In the genomic region with DNA sequence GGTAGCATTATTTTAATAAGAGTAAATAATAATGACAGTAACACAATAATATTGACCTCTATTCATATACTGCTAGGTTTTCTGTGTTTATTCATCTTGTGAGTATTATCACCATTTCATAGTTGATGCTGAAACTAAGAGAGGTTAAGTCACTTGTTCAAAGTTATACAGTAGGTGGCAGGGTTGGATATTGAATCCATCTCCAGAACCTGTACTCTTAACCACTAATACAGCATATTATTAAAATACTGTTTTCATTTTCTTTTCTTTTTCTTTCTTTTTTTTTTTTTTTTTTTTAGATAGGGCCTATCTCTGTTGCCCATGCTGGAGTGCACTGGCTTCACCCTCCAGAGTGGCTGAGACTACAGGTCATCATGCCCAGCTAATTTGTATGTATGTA, we compare ENCODE assay signal across 11 cellular contexts. TPM values are rescaled to one million over a fixed set of nuclear protein-coding genes. Genes with fewer than 3 reads are reported as not detected.
DNase-seq lines count a peak whose midpoint lies in the region; ATAC-seq and TF ChIP-seq lines count a peak whose summit lies in the region.
"Had no signal": no experiment of that assay in that cellular context is flagged by ENCODE, and none has a peak within 500 bp of the region (broad histone marks: within the 10 kb centered on the region; RNA-seq: fewer than 3 reads in every experiment).

No MANE protein-coding gene starts in this region.

- H3K9me3 ChIP-seq in mammary epithelial cell (replicated peaks; ENCODE audit: insufficient read depth, low read length), result no peaks in the 10 kb centered on the region
- no peaks in the 10 kb centered on the region for H3K9me3 ChIP-seq in psoas muscle
- H3K9me3 ChIP-seq in esophagus squamous epithelium, result no peaks in the 10 kb centered on the region
- H3K9me3 ChIP-seq: spleen had no signal

- no peaks in the 10 kb centered on the region for H3K27me3 ChIP-seq in mammary epithelial cell (ENCODE audit: insufficient read depth, low read length)
- H3K27me3 ChIP-seq in psoas muscle (ENCODE audit: insufficient read depth in 3 of 3, low read length in 2 of 3), result no peaks in the 10 kb centered on the region
- H3K27me3 ChIP-seq in esophagus squamous epithelium, result no peaks in the 10 kb centered on the region
- H3K27me3 ChIP-seq: spleen had no signal

- CTCF ChIA-PET in activated CD4-positive, alpha-beta T cell treated with anti-CD3 and anti-CD28 coated beads for 36 hours (lab: Charles Lee), result interaction anchor here (0.7 kb wide), 1 partner anchor 250 kb away, joined by 7 read pairs; no protein-coding TSS in a partner anchor
- CTCF ChIA-PET in activated CD4-positive, alpha-beta T cell treated with anti-CD3 and anti-CD28 coated beads, Interleukin-2, amount 10 ng/mL, durations not matched to agents 7 days and 5 days (lab: Charles Lee), result interaction anchor here (0.7 to 1.1 kb wide), 2 partner anchors 12 to 69 kb away, joined by 4 to 5 read pairs; no protein-coding TSS in a partner anchor
- CTCF ChIA-PET in mammary epithelial cell (lab: Charles Lee; ENCODE audit: low non-redundant PET), result no interaction called here

- H3K4me3 ChIP-seq in mammary epithelial cell (replicated peaks in 1 of 3; ENCODE audit: insufficient read depth in 1 of 3, low read depth in 2 of 3, low read length in 3 of 3), result no peak overlapping the region
- H3K4me3 ChIP-seq in psoas muscle, result no peak overlapping the region
- H3K4me3 ChIP-seq in esophagus squamous epithelium, result no peak overlapping the region
- H3K4me3 ChIP-seq: spleen had no signal

- intact Hi-C loops in activated CD4-positive, alpha-beta T cell treated with anti-CD3 and anti-CD28 coated beads for 36 hours (cut with DNase I, micrococcal nuclease), result no loop called here
- intact Hi-C loops in mammary epithelial cell (cut with micrococcal nuclease) (loop anchor here (1.0 kb wide), 1 partner anchor 111 kb away; no protein-coding TSS in a partner anchor), psoas muscle (cut with DNase I) (no loop called here), esophagus squamous epithelium (cut with DNase I) (no loop called here)

- H3K27ac ChIP-seq in mammary epithelial cell (ENCODE audit: insufficient read depth, low read depth, low read length) (no peak overlapping the region), psoas muscle (no peak overlapping the region), esophagus squamous epithelium (no peak overlapping the region)
- H3K27ac ChIP-seq: C4-2B, spleen had no signal

- H3K4me1 Mint-ChIP-seq in activated CD4-positive, alpha-beta T cell treated with anti-CD3 and anti-CD28 coated beads for 36 hours, result no peaks in the 10 kb centered on the region
- peaks cover 2% of the 10 kb centered on the region for H3K4me1 Mint-ChIP-seq in activated CD4-positive, alpha-beta T cell treated with anti-CD3 and anti-CD28 coated beads, Interleukin-2, amount 10 ng/mL, durations not matched to agents 7 days and 5 days

- no peak for TF ChIP-seq POLR2A in esophagus squamous epithelium (IDR thresholded peaks at IDR 0.05)

- no peaks in the 10 kb centered on the region for H3K9me3 Mint-ChIP-seq in activated CD4-positive, alpha-beta T cell treated with anti-CD3 and anti-CD28 coated beads for 36 hours (ENCODE audit: low read depth)
- H3K9me3 Mint-ChIP-seq in activated CD4-positive, alpha-beta T cell treated with anti-CD3 and anti-CD28 coated beads, Interleukin-2, amount 10 ng/mL, durations not matched to agents 7 days and 5 days, result no peaks in the 10 kb centered on the region

- dilution Hi-C loops in mammary epithelial cell (cut with HindIII; ENCODE audit: low sequenced_read_pairs), result no loop called here

- in situ Hi-C loops in mammary epithelial cell (cut with MboI; ENCODE audit: low sequenced_read_pairs in 2 of 2), result no loop called here

- H3K79me2 ChIP-seq in mammary epithelial cell (ENCODE audit: insufficient read depth, low read length), result no peaks in the 10 kb centered on the region

- H3K4me3 Mint-ChIP-seq in activated CD4-positive, alpha-beta T cell treated with anti-CD3 and anti-CD28 coated beads for 36 hours, result no peak overlapping the region
- no peak overlapping the region for H3K4me3 Mint-ChIP-seq in activated CD4-positive, alpha-beta T cell treated with anti-CD3 and anti-CD28 coated beads, Interleukin-2, amount 10 ng/mL, durations not matched to agents 7 days and 5 days

- no peak overlapping the region for H2AFZ ChIP-seq in mammary epithelial cell (ENCODE audit: low read depth, low read length)

- H3K27me3 Mint-ChIP-seq in activated CD4-positive, alpha-beta T cell treated with anti-CD3 and anti-CD28 coated beads for 36 hours, result peaks cover 5% of the 10 kb centered on the region
- peaks cover 10% of the 10 kb centered on the region for H3K27me3 Mint-ChIP-seq in activated CD4-positive, alpha-beta T cell treated with anti-CD3 and anti-CD28 coated beads, Interleukin-2, amount 10 ng/mL, durations not matched to agents 7 days and 5 days

- H3K4me2 ChIP-seq in mammary epithelial cell (ENCODE audit: insufficient read depth, low read depth, low read length), result no peak overlapping the region

- H3K36me3 Mint-ChIP-seq in activated CD4-positive, alpha-beta T cell treated with anti-CD3 and anti-CD28 coated beads for 36 hours (ENCODE audit: low read depth), result no peaks in the 10 kb centered on the region
- no peaks in the 10 kb centered on the region for H3K36me3 Mint-ChIP-seq in activated CD4-positive, alpha-beta T cell treated with anti-CD3 and anti-CD28 coated beads, Interleukin-2, amount 10 ng/mL, durations not matched to agents 7 days and 5 days (ENCODE audit: low read depth)

- POLR2A ChIA-PET in activated CD4-positive, alpha-beta T cell treated with anti-CD3 and anti-CD28 coated beads for 36 hours (lab: Charles Lee), result no interaction called here
- POLR2A ChIA-PET in activated CD4-positive, alpha-beta T cell treated with anti-CD3 and anti-CD28 coated beads, Interleukin-2, amount 10 ng/mL, durations not matched to agents 7 days and 5 days (lab: Charles Lee), result no interaction called here

- no TSS peak for BruUV-seq in mammary epithelial cell (replicated peaks; lab: Mats Ljungman, UMichigan)

- no peaks in the 10 kb centered on the region for H3K4me1 ChIP-seq in mammary epithelial cell (ENCODE audit: insufficient read depth, low read length)
- no peaks in the 10 kb centered on the region for H3K4me1 ChIP-seq in psoas muscle
- H3K4me1 ChIP-seq in esophagus squamous epithelium, result peaks cover 0 to 8% (median 2%) of the 10 kb centered on the region in 3 donors

- H4K20me1 ChIP-seq in mammary epithelial cell (ENCODE audit: insufficient read depth, low read length), result no peaks in the 10 kb centered on the region

- peak; percentile 5 to 33 for TF ChIP-seq CTCF in mammary epithelial cell (conservative IDR thresholded peaks at IDR 0.05 in 1 of 2, IDR thresholded peaks at IDR 0.05 in 1 of 2; ENCODE audit: extremely low read depth in 1 of 2, insufficient read depth in 1 of 2, low read depth in 1 of 2, low read length in 2 of 2)
- peak; percentile 4 for TF ChIP-seq CTCF in psoas muscle (IDR thresholded peaks at IDR 0.05)
- TF ChIP-seq CTCF in esophagus squamous epithelium (IDR thresholded peaks at IDR 0.05), result peak in 1 of 6 experiments; percentile 20

- peak; percentile 51 for ATAC-seq in activated CD4-positive, alpha-beta T cell treated with anti-CD3 and anti-CD28 coated beads for 36 hours
- peak in 1 of 4 donors; percentile 56 for ATAC-seq in psoas muscle

- no peak overlapping the region for H3K27ac Mint-ChIP-seq in activated CD4-positive, alpha-beta T cell treated with anti-CD3 and anti-CD28 coated beads for 36 hours
- H3K27ac Mint-ChIP-seq in activated CD4-positive, alpha-beta T cell treated with anti-CD3 and anti-CD28 coated beads, Interleukin-2, amount 10 ng/mL, durations not matched to agents 7 days and 5 days, result no peak overlapping the region

- no peak for DNase-seq in activated CD4-positive, alpha-beta T cell treated with anti-CD3 and anti-CD28 coated beads for 36 hours
- no peak for DNase-seq in activated CD4-positive, alpha-beta T cell treated with anti-CD3 and anti-CD28 coated beads, Interleukin-2, amount 10 ng/mL, durations not matched to agents 7 days and 5 days
- DNase-seq in LHCN-M2 (ENCODE audit: low read depth) (peak; percentile 35), mammary epithelial cell (no peak), psoas muscle (no peak), NCI-H1092 (lab: John Stamatoyannopoulos, UW) (no peak), esophagus squamous epithelium (lab: John Stamatoyannopoulos, UW) (no peak)
- no peak for DNase-seq in effector CD8-positive, alpha-beta T cell (lab: John Stamatoyannopoulos, UW)
- DNase-seq: NCI-H345, spleen had no signal

- H3K36me3 ChIP-seq in mammary epithelial cell (ENCODE audit: insufficient read depth, low read length), result no peaks in the 10 kb centered on the region
- no peaks in the 10 kb centered on the region for H3K36me3 ChIP-seq in psoas muscle (ENCODE audit: insufficient read depth in 1 of 2, low read depth in 1 of 2)
- H3K36me3 ChIP-seq in esophagus squamous epithelium, result no peaks in the 10 kb centered on the region
- H3K36me3 ChIP-seq: spleen had no signal

- H3K9ac ChIP-seq in mammary epithelial cell (ENCODE audit: insufficient read depth, low read length), result no peak overlapping the region

RNA-seq across cellular contexts. Expression of a gene that starts 7.1 kb away (rescaled TPM):
- total RNA-seq in activated CD4-positive, alpha-beta T cell treated with anti-CD3 and anti-CD28 coated beads for 36 hours, result 10 to 100 TPM; 26.2 to 33.4 TPM
- total RNA-seq in activated CD4-positive, alpha-beta T cell treated with anti-CD3 and anti-CD28 coated beads, Interleukin-2, amount 10 ng/mL, durations not matched to agents 7 days and 5 days, result 10 to 100 TPM; 44.5 to 50.6 TPM
- total RNA-seq in LHCN-M2 (2014; rRNA removed) (20.5 and 21.1 TPM in 2 replicates), mammary epithelial cell (10 to 100 TPM; 23.8 to 34.0 TPM), psoas muscle (10 to 100 TPM; 27.0 to 31.7 (median 28.5) TPM), esophagus squamous epithelium (10 to 100 TPM; 17.6 to 47.3 (median 22.1) TPM)
- polyA plus RNA-seq in LHCN-M2 (2012), result 7.1 TPM
- polyA plus RNA-seq in mammary epithelial cell (16.1 TPM), psoas muscle (10 to 100 TPM; 10.3 to 25.8 (median 14.7) TPM)
- 33.1 TPM for polyA minus RNA-seq in mammary epithelial cell
